ENCODE assay signal across 18 cellular contexts in the genomic region with DNA sequence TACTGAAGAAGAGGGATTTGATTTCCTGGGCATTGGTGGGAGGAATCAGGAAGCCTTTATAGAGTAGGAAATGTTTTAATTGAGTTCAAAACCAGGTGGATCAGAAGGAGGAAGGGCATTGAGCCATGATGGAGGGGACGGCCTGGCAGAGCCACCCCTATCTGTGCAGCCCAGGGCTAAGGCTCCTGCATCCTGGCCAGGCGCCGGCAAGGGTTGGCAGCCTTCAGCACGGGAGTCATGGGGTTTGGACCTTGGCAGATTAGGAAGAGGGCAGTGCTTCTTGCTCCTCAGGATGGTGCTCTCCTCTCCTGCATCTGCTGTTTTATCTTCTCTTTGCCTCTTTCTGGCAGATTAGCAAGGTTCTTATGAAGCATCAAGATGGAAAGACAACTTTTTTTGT. TPM values are rescaled to one million over a fixed set of nuclear protein-coding genes. Genes with fewer than 3 reads are reported as not detected.
DNase-seq lines count a peak whose midpoint lies in the region; TF ChIP-seq lines count a peak whose summit lies in the region.
"Had no signal": no experiment of that assay in that cellular context is flagged by ENCODE, and none has a peak within 500 bp of the region (broad histone marks: within the 10 kb centered on the region; RNA-seq: fewer than 3 reads in every experiment).

No MANE protein-coding gene starts in this region.

- H3K36me3 Mint-ChIP-seq in endodermal cell (ENCODE audit: low read depth) = no peaks in the 10 kb centered on the region

- H2AK5ac ChIP-seq in neuronal stem cell (ENCODE audit: low read depth, low read length) = no peak overlapping the region

- no peak overlapping the region for H3K18ac ChIP-seq in neuronal stem cell (ENCODE audit: low read length)

- H3K27me3 ChIP-seq in endodermal cell (ENCODE audit: control insufficient read depth, insufficient read depth, low read length, poor library complexity, severe bottlenecking) (no peaks in the 10 kb centered on the region), neuronal stem cell (ENCODE audit: control insufficient read depth in 3 of 3, insufficient read depth in 3 of 3, low read depth in 1 of 3, low read length in 3 of 3) (no peaks in the 10 kb centered on the region)

- H3K4me1 ChIP-seq in endodermal cell (ENCODE audit: control insufficient read depth, insufficient read depth, low read length) (peaks cover 18% of the 10 kb centered on the region), neuronal stem cell (ENCODE audit: control insufficient read depth in 2 of 2, insufficient read depth in 1 of 2, low read depth in 1 of 2, low read length in 2 of 2) (peaks cover 12 to 15% of the 10 kb centered on the region in 2 donors)

- no peak overlapping the region for H3K14ac ChIP-seq in neuronal stem cell (ENCODE audit: low read length)

- no peak overlapping the region for H3K27ac Mint-ChIP-seq in endodermal cell
- H3K27ac Mint-ChIP-seq: CD14-positive monocyte; CD4-positive, alpha-beta T cell had no signal

- no peak overlapping the region for H3K4me3 Mint-ChIP-seq in endodermal cell
- H3K4me3 Mint-ChIP-seq: CD14-positive monocyte; CD4-positive, alpha-beta T cell; CD8-positive, alpha-beta memory T cell had no signal

- no peak overlapping the region for H4K91ac ChIP-seq in neuronal stem cell (ENCODE audit: low read depth, low read length, poor library complexity)

- H3K9me3 ChIP-seq in endodermal cell (ENCODE audit: control insufficient read depth, low read length) (no peaks in the 10 kb centered on the region), neuronal stem cell (replicated peaks in 1 of 2; ENCODE audit: control insufficient read depth in 2 of 2, insufficient read depth in 1 of 2, low read depth in 1 of 2, low read length in 2 of 2) (no peaks in the 10 kb centered on the region)

- TF ChIP-seq CTCF in endodermal cell (conservative IDR thresholded peaks at IDR 0.05) (no peak), GM13976 (IDR thresholded peaks at IDR 0.05; ENCODE audit: borderline replicate concordance, control extremely low read depth, extremely low read depth, insufficient read depth, missing control alignments) (no peak)

- H3K4me2 ChIP-seq in neuronal stem cell (ENCODE audit: insufficient read depth, low read length, poor library complexity, severe bottlenecking) = no peak overlapping the region

- H3K4ac ChIP-seq in neuronal stem cell (ENCODE audit: low read length) = no peak overlapping the region

- H2BK5ac ChIP-seq in neuronal stem cell (ENCODE audit: low read length) = no peak overlapping the region

- H2AFZ ChIP-seq in neuronal stem cell (ENCODE audit: low read length) = no peak overlapping the region
- H2AFZ ChIP-seq: GM23248 had no signal

- H3K4me3 ChIP-seq in endodermal cell (ENCODE audit: low read length) (no peak overlapping the region), neuronal stem cell (ENCODE audit: low read length in 2 of 2) (no peak overlapping the region)
- H3K4me3 ChIP-seq: GM12878, GM23248 had no signal

- H3K27me3 Mint-ChIP-seq in endodermal cell (ENCODE audit: insufficient read depth) = peaks cover 2% of the 10 kb centered on the region
- H3K27me3 Mint-ChIP-seq: CD4-positive, alpha-beta T cell; CD8-positive, alpha-beta memory T cell had no signal

- no peak overlapping the region for H3K9ac ChIP-seq in endodermal cell (ENCODE audit: extremely low read depth, low read length, poor library complexity, severe bottlenecking)
- no peak overlapping the region for H3K9ac ChIP-seq in neuronal stem cell (ENCODE audit: low read depth, low read length, poor library complexity)
- H3K9ac ChIP-seq: GM23248 had no signal

- H2BK120ac ChIP-seq in neuronal stem cell (ENCODE audit: low read depth, low read length) = no peak overlapping the region

- H3K79me1 ChIP-seq in neuronal stem cell (ENCODE audit: low read depth, low read length) = no peaks in the 10 kb centered on the region

- WGBS in endodermal cell (ENCODE audit: insufficient coverage in 1 of 2, insufficient read length in 1 of 2), 2 experiments = 96% methylated on average over 4 of the region's 4 CpGs
- WGBS in neuronal stem cell (ENCODE audit: extremely low coverage in 2 of 2, insufficient read length in 2 of 2, insufficient replicate concordance in 1 of 2), 2 donors = no CpG with 5 or more reads among the region's 4 CpGs

- no peak overlapping the region for H2BK15ac ChIP-seq in neuronal stem cell (ENCODE audit: low read length)

- H3K9me3 Mint-ChIP-seq in endodermal cell = no peaks in the 10 kb centered on the region
- H3K9me3 Mint-ChIP-seq: CD4-positive, alpha-beta T cell; CD8-positive, alpha-beta memory T cell had no signal

- H3K23ac ChIP-seq in neuronal stem cell (ENCODE audit: low read depth, low read length, poor library complexity) = no peak overlapping the region

- H3K27ac ChIP-seq in endodermal cell (ENCODE audit: low read depth, low read length) = no peak overlapping the region
- no peak overlapping the region for H3K27ac ChIP-seq in neuronal stem cell (replicated peaks; ENCODE audit: low read length)
- H3K27ac ChIP-seq: GM23248 had no signal

- H4K8ac ChIP-seq in neuronal stem cell (ENCODE audit: low read depth, low read length) = no peak overlapping the region

- peaks cover 19% of the 10 kb centered on the region for H3K4me1 Mint-ChIP-seq in endodermal cell

- in situ Hi-C loops in G401 (cut with HindIII; ENCODE audit: low sequenced_read_pairs) (no loop called here), GM13976 (cut with MboI; ENCODE audit: low sequenced_read_pairs, unreplicated experiment) (no loop called here)

- H3K36me3 ChIP-seq in endodermal cell (ENCODE audit: control insufficient read depth, insufficient read depth, low read length) (no peaks in the 10 kb centered on the region), neuronal stem cell (replicated peaks in 1 of 2; ENCODE audit: control insufficient read depth in 2 of 2, insufficient read depth in 2 of 2, low read length in 2 of 2) (peaks cover 0 to 13% of the 10 kb centered on the region in 2 donors)

- peak; percentile 76 for DNase-seq in G401 (ENCODE audit: low spot score)
- peak; percentile 18 for DNase-seq in endodermal cell
- no peak for DNase-seq in neuronal stem cell (ENCODE audit: low spot score)
- no peak for DNase-seq in DMS79 (lab: John Stamatoyannopoulos, UW)
- no peak for DNase-seq in GM13976 (ENCODE audit: low spot score)
- no peak for DNase-seq in islet precursor cell
- no peak for DNase-seq in activated effector memory CD4-positive, alpha-beta T cell treated with anti-CD3 and anti-CD28 coated beads, Interleukin-2, amount 50 U/mL, for 16 hours
- DNase-seq: Calu3; CD4-positive, alpha-beta T cell; COR-L47; DMS53; DND-41; GDM1; GM23248; HCEC 1CT had no signal

- peak overlapping the region; percentile 50 for H2BK12ac ChIP-seq in neuronal stem cell (ENCODE audit: low read length)

RNA-seq across cellular contexts. Expression of a gene that starts 12.5 kb away (rescaled TPM):
- 1.8 and 2.2 TPM in 2 replicates for total RNA-seq in G401 (2014; rRNA removed; shearing (Covaris generic))
- 10 to 100 TPM in 1 of 2 donors, 1 to 10 TPM in 1; 8.3 to 15.6 TPM for total RNA-seq in endodermal cell
- polyA plus RNA-seq in endodermal cell (2013, experiment 1 of 2) = 8.8 TPM
- polyA plus RNA-seq in endodermal cell (2013, experiment 2 of 2) = 8.9 TPM
- 7.1 TPM for polyA plus RNA-seq in neuronal stem cell (2013, experiment 1 of 2)
- polyA plus RNA-seq in neuronal stem cell (2013, experiment 2 of 2) = 6.8 TPM

RNA-seq across cellular contexts. Expression of a gene that starts 23.1 kb away (rescaled TPM):
- 35.1 and 73.1 TPM in 2 replicates for total RNA-seq in G401 (2014; rRNA removed; shearing (Covaris generic))
- total RNA-seq in endodermal cell = 10 to 100 TPM; 15.3 to 16.1 TPM
- 30.6 TPM for polyA plus RNA-seq in endodermal cell (2013, experiment 1 of 2)
- polyA plus RNA-seq in endodermal cell (2013, experiment 2 of 2) = 28.9 TPM
- polyA plus RNA-seq in neuronal stem cell (2013, experiment 1 of 2) = 63.8 TPM
- 60.2 TPM for polyA plus RNA-seq in neuronal stem cell (2013, experiment 2 of 2)

Comparison
In these comparisons a context has a peak if more than half of its experiments do, and no peak if none do; other contexts are left out.
1. DNase-seq: peak in G401 (single experiment) and endodermal cell (single experiment); none in neuronal stem cell (single experiment), DMS79 (single experiment), GM13976 (single experiment), islet precursor cell (single experiment) and activated effector memory CD4-positive, alpha-beta T cell treated with anti-CD3 and anti-CD28 coated beads, Interleukin-2, amount 50 U/mL, for 16 hours (single experiment).